ENCODE assay signal across 18 cellular contexts in genomic region chr1:119160851-119161250, GRCh38. TPM values are rescaled to one million over a fixed set of nuclear protein-coding genes. Genes with fewer than 3 reads are reported as not detected.
DNase-seq lines count a peak whose midpoint lies in the region; ATAC-seq, FAIRE-seq and TF ChIP-seq lines count a peak whose summit lies in the region.
"Had no signal": no experiment of that assay in that cellular context is flagged by ENCODE, and none has a peak within 500 bp of the region (broad histone marks: within the 10 kb centered on the region; RNA-seq: fewer than 3 reads in every experiment).

No MANE protein-coding gene starts in this region.

- no peak overlapping the region for H2BK5ac ChIP-seq in trophoblast cell (ENCODE audit: low read depth, low read length, poor library complexity)

- no peak for ATAC-seq in HG03095 (IDR thresholded peaks at IDR 0.05; ENCODE audit: unreplicated experiment)
- ATAC-seq: activated CD8-positive, alpha-beta memory T cell treated with anti-CD3 and anti-CD28 coated beads, Interleukin-2, amount 10 ng/mL, durations not matched to agents 7 days and 5 days; WTC11 had no signal

- H2AFZ ChIP-seq in trophoblast cell (ENCODE audit: insufficient read depth, low read length, poor library complexity): no peak overlapping the region

- FAIRE-seq in GM12891 (lab: Jason Lieb, UNC): no peak

- H3K4me1 Mint-ChIP-seq in endodermal cell: peaks cover 2% of the 10 kb centered on the region
- H3K4me1 Mint-ChIP-seq: activated CD8-positive, alpha-beta memory T cell treated with anti-CD3 and anti-CD28 coated beads, Interleukin-2, amount 10 ng/mL, durations not matched to agents 7 days and 5 days; WTC11 had no signal

- H3K36me3 ChIP-seq in trophoblast cell (ENCODE audit: control insufficient read depth in 1 of 2, insufficient read depth in 2 of 2, low read length in 2 of 2): peaks cover 3 to 15% of the 10 kb centered on the region in 2 experiments
- peaks cover 17% of the 10 kb centered on the region for H3K36me3 ChIP-seq in endodermal cell (ENCODE audit: control insufficient read depth, insufficient read depth, low read length)

- peaks cover 24% of the 10 kb centered on the region for H3K9me3 Mint-ChIP-seq in endodermal cell

- H4K12ac ChIP-seq in trophoblast cell (ENCODE audit: low read depth, low read length): no peak overlapping the region

- H2BK12ac ChIP-seq in trophoblast cell (ENCODE audit: low read length): no peak overlapping the region

- no peaks in the 10 kb centered on the region for H3K27me3 Mint-ChIP-seq in endodermal cell (ENCODE audit: insufficient read depth)
- H3K27me3 Mint-ChIP-seq: activated CD8-positive, alpha-beta memory T cell treated with anti-CD3 and anti-CD28 coated beads, Interleukin-2, amount 10 ng/mL, durations not matched to agents 7 days and 5 days had no signal

- H3K9me3 ChIP-seq in trophoblast cell (ENCODE audit: insufficient read depth, low read depth, low read length) (peaks cover 4% of the 10 kb centered on the region), endodermal cell (ENCODE audit: control insufficient read depth, low read length) (peaks cover 12% of the 10 kb centered on the region)
- H3K9me3 ChIP-seq: upper lobe of left lung had no signal

- no peak overlapping the region for H3K27ac Mint-ChIP-seq in endodermal cell
- H3K27ac Mint-ChIP-seq: activated CD8-positive, alpha-beta memory T cell treated with anti-CD3 and anti-CD28 coated beads, Interleukin-2, amount 10 ng/mL, durations not matched to agents 7 days and 5 days; WTC11 had no signal

- no peak overlapping the region for H3K23ac ChIP-seq in trophoblast cell (ENCODE audit: low read length)

- H3K36me3 Mint-ChIP-seq in endodermal cell (ENCODE audit: low read depth): peaks cover 50% of the 10 kb centered on the region

- no peak overlapping the region for H3K4me2 ChIP-seq in trophoblast cell (ENCODE audit: low read length)

- H3K27me3 ChIP-seq in trophoblast cell (ENCODE audit: insufficient read depth, low read length): no peaks in the 10 kb centered on the region
- H3K27me3 ChIP-seq in endodermal cell (ENCODE audit: control insufficient read depth, insufficient read depth, low read length, poor library complexity, severe bottlenecking): no peaks in the 10 kb centered on the region
- H3K27me3 ChIP-seq: upper lobe of left lung had no signal

- no peak overlapping the region for H3K27ac ChIP-seq in trophoblast cell (ENCODE audit: low read depth, low read length)
- H3K27ac ChIP-seq in endodermal cell (ENCODE audit: low read depth, low read length): no peak overlapping the region

- H3K4me3 Mint-ChIP-seq in endodermal cell: no peak overlapping the region
- H3K4me3 Mint-ChIP-seq: activated CD8-positive, alpha-beta memory T cell treated with anti-CD3 and anti-CD28 coated beads, Interleukin-2, amount 10 ng/mL, durations not matched to agents 7 days and 5 days; WTC11 had no signal

- H3K79me2 ChIP-seq in trophoblast cell (ENCODE audit: control insufficient read depth, insufficient read depth, low read length, poor library complexity): no peaks in the 10 kb centered on the region

- no peak for TF ChIP-seq POLR2A in GM12891 (IDR thresholded peaks at IDR 0.05; ENCODE audit: low read depth, low read length)

- DNase-seq in AG20443 (ENCODE audit: low spot score): peak; percentile 78
- DNase-seq in amniotic stem cell (lab: John Stamatoyannopoulos, UW): peak; percentile 27
- peak; percentile 96 for DNase-seq in fibroblast of villous mesenchyme (ENCODE audit: low read depth)
- peak; percentile 64 to 92 for DNase-seq in trophoblast cell
- DNase-seq in UCSD-AML1 (lab: John Stamatoyannopoulos, UW; ENCODE audit: unreplicated experiment): no peak
- no peak for DNase-seq in endodermal cell
- no peak for DNase-seq in GM12891 (ENCODE audit: insufficient read length, low spot score)
- DNase-seq: activated CD8-positive, alpha-beta memory T cell treated with anti-CD3 and anti-CD28 coated beads, Interleukin-2, amount 10 ng/mL, durations not matched to agents 7 days and 5 days; activated naive CD4-positive, alpha-beta T cell; C1 segment of cervical spinal cord; central memory CD4-positive, alpha-beta T cell; erythroblast; NCI-H1105; NCI-H345; stimulated activated CD4-positive, alpha-beta T cell treated with anti-CD3 and anti-CD28 coated beads, Interleukin-1b, Interleukin-23, amount 100 ng/mL, for 48 hours; upper lobe of left lung had no signal

- H3K4ac ChIP-seq in trophoblast cell (ENCODE audit: low read depth, low read length): no peak overlapping the region

- no peaks in the 10 kb centered on the region for H3K79me1 ChIP-seq in trophoblast cell (ENCODE audit: low read length)

- no peak overlapping the region for H2BK120ac ChIP-seq in trophoblast cell (ENCODE audit: insufficient read depth, low read length, poor library complexity)

- H3K4me3 ChIP-seq in fibroblast of villous mesenchyme (ENCODE audit: low read depth, low read length): no peak overlapping the region
- H3K4me3 ChIP-seq in trophoblast cell (ENCODE audit: low read depth, low read length): no peak overlapping the region
- H3K4me3 ChIP-seq in endodermal cell (ENCODE audit: low read length): no peak overlapping the region
- H3K4me3 ChIP-seq: upper lobe of left lung had no signal

- no peak overlapping the region for H3K9ac ChIP-seq in trophoblast cell (ENCODE audit: low read length)
- H3K9ac ChIP-seq in endodermal cell (ENCODE audit: extremely low read depth, low read length, poor library complexity, severe bottlenecking): no peak overlapping the region

- H4K91ac ChIP-seq in trophoblast cell (ENCODE audit: low read depth, low read length): no peak overlapping the region

- H3K4me1 ChIP-seq in trophoblast cell (ENCODE audit: control insufficient read depth in 1 of 2, insufficient read depth in 2 of 2, low read length in 2 of 2) (no peaks in the 10 kb centered on the region), endodermal cell (ENCODE audit: control insufficient read depth, insufficient read depth, low read length) (no peaks in the 10 kb centered on the region)

- H3K18ac ChIP-seq in trophoblast cell (ENCODE audit: low read length): no peak overlapping the region

- TF ChIP-seq CTCF in fibroblast of villous mesenchyme (IDR thresholded peaks at IDR 0.05; ENCODE audit: insufficient read depth, low read depth, low read length) (no peak), endodermal cell (conservative IDR thresholded peaks at IDR 0.05) (no peak)

- no peak overlapping the region for H3K14ac ChIP-seq in trophoblast cell (ENCODE audit: low read length)

- no CpG with 5 or more reads among the region's 4 CpGs for WGBS in trophoblast cell (ENCODE audit: extremely low coverage, insufficient coverage, insufficient read length)
- WGBS in endodermal cell (ENCODE audit: insufficient coverage in 1 of 2, insufficient read length in 1 of 2), 2 experiments: 94 to 100% methylated on average over 3 to 4 of the region's 4 CpGs

- H2AK5ac ChIP-seq in trophoblast cell (ENCODE audit: low read length): no peak overlapping the region

- H4K8ac ChIP-seq in trophoblast cell (ENCODE audit: low read depth, low read length): no peak overlapping the region

TF ChIP-seq in GM12891, 5 proteins besides CTCF, POLR2A, EP300 and RAD21:
- TF ChIP-seq POU2F2 (IDR thresholded peaks at IDR 0.05; ENCODE audit: low read depth, low read length): no peak
- no peak for TF ChIP-seq PAX5 (IDR thresholded peaks at IDR 0.05; ENCODE audit: insufficient read depth, low read length, severe bottlenecking)
- TF ChIP-seq POLR2AphosphoS5 (IDR thresholded peaks at IDR 0.05; ENCODE audit: low read depth, low read length): no peak
- TF ChIP-seq SPI1 (IDR thresholded peaks at IDR 0.05; ENCODE audit: low read depth, low read length): no peak
- no peak for TF ChIP-seq TAF1 (IDR thresholded peaks at IDR 0.05; ENCODE audit: low read depth, low read length)

RNA-seq across cellular contexts. Expression of gene WARS2, which starts 20.4 kb away (rescaled TPM):
- total RNA-seq in fibroblast of villous mesenchyme (20.3 TPM in 2 replicates), endodermal cell (10 to 100 TPM in 1 of 2 donors, 1 to 10 TPM in 1; 9.9 to 11.8 TPM)
- polyA plus RNA-seq in trophoblast cell (2013): 8.3 and 8.4 TPM in 2 replicates
- 12.8 TPM for polyA plus RNA-seq in endodermal cell (2013, experiment 1 of 2)
- 14.5 TPM for polyA plus RNA-seq in endodermal cell (2013, experiment 2 of 2)
- polyA plus RNA-seq in GM12891 (2012; ENCODE audit: low read depth, missing spikeins): 9.1 TPM

Comparison
In these comparisons a context has a peak if more than half of its experiments do, and no peak if none do; other contexts are left out.
1. DNase-seq: peak in AG20443 (single experiment), amniotic stem cell (single experiment), fibroblast of villous mesenchyme (single experiment) and trophoblast cell (2 of 2); none in UCSD-AML1 (single experiment), endodermal cell (single experiment) and GM12891 (single experiment).